In the genomic region with DNA sequence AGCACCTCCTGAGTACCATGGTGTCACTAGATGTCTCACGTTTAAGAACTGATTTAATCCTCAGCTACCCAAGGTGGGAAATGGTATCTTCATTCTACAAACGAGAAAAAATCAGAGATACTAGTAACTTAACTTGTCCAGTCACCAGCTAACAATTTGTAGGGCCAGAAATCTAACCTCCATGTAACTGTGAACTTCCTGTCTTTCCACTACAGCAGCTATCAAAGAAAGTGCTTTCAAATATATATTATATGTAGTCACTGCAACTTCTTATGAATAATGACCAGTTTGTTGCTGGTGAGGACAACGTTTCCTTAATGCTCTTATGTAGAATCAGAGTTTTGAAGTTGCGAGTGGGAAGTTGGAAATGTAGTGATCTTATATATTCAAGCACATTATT, we compare ENCODE assay signal across 1 cellular context.
TF ChIP-seq lines count a peak whose summit lies in the region.

No MANE protein-coding gene starts in this region.

TF ChIP-seq in H1, 55 proteins besides CTCF, POLR2A, EP300 and RAD21 (continued from another document):
- no peak for TF ChIP-seq SIRT6 (IDR thresholded peaks at IDR 0.05; ENCODE audit: low read length)
